30 cellular contexts compared by ENCODE assay signal in the genomic region with DNA sequence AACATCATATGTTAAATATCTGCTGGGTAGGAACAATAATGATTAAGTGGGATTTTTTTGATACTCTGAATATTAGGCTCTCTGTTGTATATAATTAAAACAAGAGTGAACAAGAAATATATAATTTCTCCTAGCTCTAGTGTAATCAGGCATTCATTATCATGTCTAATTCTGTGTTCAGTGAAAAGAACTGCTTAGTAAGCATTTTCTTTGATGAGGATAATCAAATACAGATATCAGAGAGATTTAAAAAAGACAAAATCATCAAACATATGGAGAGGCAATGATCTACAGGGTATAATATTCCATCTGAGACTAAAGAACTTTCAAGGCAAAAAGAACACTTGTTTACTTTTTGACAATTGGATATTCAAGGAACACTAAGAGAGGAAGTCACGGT.
"Had no signal": no experiment of that assay in that cellular context is flagged by ENCODE, and none has a peak within 500 bp of the region (broad histone marks: within the 10 kb centered on the region; RNA-seq: fewer than 3 reads in every experiment).

No MANE protein-coding gene starts in this region.

- H3K27me3 ChIP-seq: adrenal gland, body of pancreas, esophagus muscularis mucosa, foreskin keratinocyte, gastrocnemius medialis, heart left ventricle had no signal

- ATAC-seq: activated CD4-positive, alpha-beta T cell treated with anti-CD3 and anti-CD28 coated beads for 36 hours; activated CD8-positive, alpha-beta memory T cell treated with anti-CD3 and anti-CD28 coated beads, Interleukin-2, amount 10 ng/mL, durations not matched to agents 7 days and 5 days; activated CD8-positive, alpha-beta T cell treated with anti-CD3 and anti-CD28 coated beads, Interleukin-2, amount 10 ng/mL, durations not matched to agents 7 days and 5 days; activated naive CD8-positive, alpha-beta T cell treated with anti-CD3 and anti-CD28 coated beads, Interleukin-2, amount 50 U/mL, for 24 hours; body of pancreas; effector memory CD8-positive, alpha-beta T cell; foreskin keratinocyte; gastrocnemius medialis; heart left ventricle had no signal

- H3K9me3 ChIP-seq: adrenal gland, body of pancreas, esophagus muscularis mucosa, gastrocnemius medialis, heart left ventricle had no signal

- DNase-seq: activated CD4-positive, alpha-beta memory T cell treated with anti-CD3 and anti-CD28 coated beads for 36 hours; activated CD4-positive, alpha-beta T cell treated with anti-CD3 and anti-CD28 coated beads for 36 hours; activated CD4-positive, alpha-beta T cell treated with anti-CD3 and anti-CD28 coated beads, Interleukin-2, amount 10 ng/mL, durations not matched to agents 24 days and 14 days; activated CD4-positive, CD25-positive, alpha-beta regulatory T cell; activated CD4-positive, CD25-positive, alpha-beta regulatory T cell treated with anti-CD3 and anti-CD28 coated beads, Interleukin-2, amount 50 U/mL, for 72 hours; activated CD8-positive, alpha-beta memory T cell treated with anti-CD3 and anti-CD28 coated beads, Interleukin-2, amount 10 ng/mL, durations not matched to agents 7 days and 5 days; activated CD8-positive, alpha-beta memory T cell treated with anti-CD3 and anti-CD28 coated beads, Interleukin-2, amount 50 U/mL, for 4 hours; activated CD8-positive, alpha-beta T cell treated with anti-CD3 and anti-CD28 coated beads, Interleukin-2, amount 10 ng/mL, durations not matched to agents 7 days and 5 days; activated effector memory CD4-positive, alpha-beta T cell treated with anti-CD3 and anti-CD28 coated beads, Interleukin-2, amount 50 U/mL, for 16 hours; activated naive CD4-positive, alpha-beta T cell treated with anti-CD3 and anti-CD28 coated beads for 36 hours; activated naive CD8-positive, alpha-beta T cell treated with anti-CD3 and anti-CD28 coated beads for 36 hours; activated naive CD8-positive, alpha-beta T cell treated with anti-CD3 and anti-CD28 coated beads, Interleukin-2, amount 50 U/mL, for 24 hours; activated T-cell treated with anti-CD3 and anti-CD28 coated beads, Interleukin-2, amount 50 U/mL, for 1 hour; activated T-cell treated with anti-CD3 and anti-CD28 coated beads, Interleukin-2, amount 50 U/mL, for 48 hours; adrenal gland; amygdala; aorta; body of pancreas; dermis blood vessel endothelial cell; effector CD4-positive, alpha-beta T cell; effector memory CD8-positive, alpha-beta T cell; erythroblast; foreskin keratinocyte; gastrocnemius medialis; glutamatergic neuron; heart left ventricle; T-helper 2 cell had no signal

- FAIRE-seq: bronchial epithelial cell had no signal

- H3K27ac ChIP-seq: adrenal gland, body of pancreas, coronary artery, esophagus muscularis mucosa, foreskin keratinocyte, gastrocnemius medialis, heart left ventricle had no signal

- H3K36me3 ChIP-seq: adrenal gland, esophagus muscularis mucosa, gastrocnemius medialis, heart left ventricle had no signal

- H3K4me3 ChIP-seq: adrenal gland, body of pancreas, coronary artery, esophagus muscularis mucosa, gastrocnemius medialis, heart left ventricle had no signal
